In the genomic region with DNA sequence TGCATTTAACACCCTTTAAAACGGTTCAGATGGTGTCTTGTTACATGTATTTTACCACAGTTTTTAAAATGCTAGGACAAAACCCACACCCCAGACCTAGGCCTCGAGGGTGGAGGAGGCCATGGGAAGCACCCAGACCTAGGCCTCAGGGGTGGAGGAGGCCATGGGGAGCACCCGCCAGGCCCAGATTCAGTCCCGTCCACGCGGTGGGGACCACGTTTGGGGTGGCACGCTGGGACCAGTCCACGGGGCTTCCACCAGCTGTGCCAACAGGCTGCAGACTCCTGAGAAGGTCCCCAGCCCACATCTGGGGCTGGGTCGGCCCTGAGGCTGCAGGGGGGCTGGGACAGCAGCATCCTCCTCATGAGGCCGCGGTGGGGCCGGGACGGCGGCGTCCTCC, we compare ENCODE assay signal across 16 cellular contexts.
"Had no signal": no experiment of that assay in that cellular context is flagged by ENCODE, and none has a peak within 500 bp of the region (broad histone marks: within the 10 kb centered on the region; RNA-seq: fewer than 3 reads in every experiment).

No MANE protein-coding gene starts in this region.

- H3K27ac ChIP-seq: dorsolateral prefrontal cortex, left lung, tibial nerve had no signal

- H3K27ac Mint-ChIP-seq: nephron progenitor cell had no signal

- H3K36me3 ChIP-seq: left lung, tibial nerve had no signal

- H3K4me1 Mint-ChIP-seq: naive B cell, nephron progenitor cell had no signal

- H3K27me3 Mint-ChIP-seq: naive B cell had no signal

- DNase-seq: central memory CD4-positive, alpha-beta T cell; cortex of kidney; effector CD8-positive, alpha-beta T cell; foreskin melanocyte; hippocampal formation; mesenchymal stem cell; naive B cell; nephron progenitor cell; small intestine; stimulated activated CD4-positive, alpha-beta T cell treated with anti-CD3 and anti-CD28 coated beads, Interleukin-2, amount 100 ng/mL, for 48 hours; stimulated activated naive CD4-positive, alpha-beta T cell treated with Interleukin-2 at 50 U/mL for 16 hours had no signal

- H3K27me3 ChIP-seq: tibial nerve had no signal

- ATAC-seq: left lung, right cardiac atrium had no signal

- H3K4me3 ChIP-seq: dorsolateral prefrontal cortex, left lung, lung, tibial nerve had no signal

- H3K4me1 ChIP-seq: left lung, tibial nerve had no signal

- H3K4me3 Mint-ChIP-seq: naive B cell, nephron progenitor cell had no signal
